Comparison of ENCODE assay signal across 17 cellular contexts in the genomic region with DNA sequence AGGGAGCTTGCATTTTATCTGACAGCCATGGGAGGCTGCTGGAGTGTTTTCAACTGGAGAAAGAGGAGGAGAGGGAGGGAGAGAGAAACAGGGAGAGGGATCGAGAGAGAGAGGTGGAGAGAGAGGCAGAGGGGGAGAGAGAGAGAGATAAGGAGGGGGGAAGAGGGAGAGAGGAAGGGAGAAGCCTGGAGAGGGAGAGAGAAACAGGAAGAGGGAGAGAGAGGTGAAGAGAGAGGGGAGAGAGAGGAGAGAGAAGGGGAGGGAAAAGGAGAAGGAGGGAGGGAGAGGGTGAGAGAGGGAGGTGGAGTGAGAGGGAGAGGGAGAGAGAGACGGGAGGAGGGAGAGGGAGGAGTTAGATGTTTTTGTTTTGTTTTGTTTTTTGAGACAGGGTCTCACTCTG. TPM values are rescaled to one million over a fixed set of nuclear protein-coding genes. Genes with fewer than 3 reads are reported as not detected.
A peak's percentile ranks its signal among the peaks of the same experiment; 100 is the strongest.
DNase-seq lines count a peak whose midpoint lies in the region; ATAC-seq and TF ChIP-seq lines count a peak whose summit lies in the region.
"Had no signal": no experiment of that assay in that cellular context is flagged by ENCODE, and none has a peak within 500 bp of the region (broad histone marks: within the 10 kb centered on the region; RNA-seq: fewer than 3 reads in every experiment).

No MANE protein-coding gene starts in this region.

- CTCF ChIA-PET in WTC11 (lab: Charles Lee): interaction anchor here (0.6 to 1.0 kb wide), 3 partner anchors 46 to 581 kb away, joined by 3 to 5 read pairs (median 3); no protein-coding TSS in a partner anchor
- CTCF ChIA-PET in RWPE1 (lab: Yijun Ruan, JAX): interaction anchor here (1.2 kb wide), 1 partner anchor 176 kb away, joined by 3 read pairs; no protein-coding TSS in a partner anchor

- peaks cover 3% of the 10 kb centered on the region; the same call in 1 of the 2 replicates for H3K4me1 Mint-ChIP-seq in WTC11
- H3K4me1 Mint-ChIP-seq: activated B cell treated with CpG ODN at 0.5 μM for 24 hours; CD8-positive, alpha-beta memory T cell; central memory CD8-positive, alpha-beta T cell had no signal

- H3K27me3 Mint-ChIP-seq in WTC11 (ENCODE audit: low read depth): peaks cover 15% of the 10 kb centered on the region

- no peaks in the 10 kb centered on the region for H3K36me3 ChIP-seq in cardiac muscle cell
- H3K36me3 ChIP-seq in left ventricle myocardium inferior: no peaks in the 10 kb centered on the region
- no peaks in the 10 kb centered on the region for H3K36me3 ChIP-seq in left lung

- H3K4me1 ChIP-seq in cardiac muscle cell (ENCODE audit: low read depth): no peaks in the 10 kb centered on the region
- no peaks in the 10 kb centered on the region for H3K4me1 ChIP-seq in left ventricle myocardium inferior
- no peaks in the 10 kb centered on the region for H3K4me1 ChIP-seq in left lung
- H3K4me1 ChIP-seq: psoas muscle had no signal

- H3K9me3 ChIP-seq in cardiac muscle cell (ENCODE audit: low read depth) (no peaks in the 10 kb centered on the region), left ventricle myocardium inferior (replicated peaks) (no peaks in the 10 kb centered on the region), left lung (no peaks in the 10 kb centered on the region)
- H3K9me3 ChIP-seq: psoas muscle had no signal

- ATAC-seq in WTC11: no peak
- peak; percentile 30 for ATAC-seq in left lung
- no peak for ATAC-seq in HG02852 (IDR thresholded peaks at IDR 0.05; ENCODE audit: unreplicated experiment)
- ATAC-seq: effector memory CD8-positive, alpha-beta T cell; psoas muscle had no signal

- DNase-seq in cardiac muscle cell (ENCODE audit: low read depth in 1 of 2, low spot score in 1 of 2): peak; percentile 21 to 52
- no peak for DNase-seq in left ventricle myocardium inferior
- no peak for DNase-seq in WTC11 (ENCODE audit: low spot score)
- no peak for DNase-seq in left lung
- DNase-seq in RWPE1 (ENCODE audit: low spot score): no peak
- no peak for DNase-seq in NCI-H446 (lab: John Stamatoyannopoulos, UW)
- DNase-seq in GDM1 (lab: John Stamatoyannopoulos, UW): no peak
- DNase-seq: activated B cell treated with CpG ODN at 0.5 μM for 24 hours; activated CD8-positive, alpha-beta memory T cell treated with anti-CD3 and anti-CD28 coated beads for 24 hours; CD8-positive, alpha-beta memory T cell; effector memory CD8-positive, alpha-beta T cell; left ventricle myocardium superior; NCI-H1930; psoas muscle; stimulated activated naive CD4-positive, alpha-beta T cell treated with Interleukin-2 at 50 U/mL for 16 hours had no signal

- H3K27ac ChIP-seq in cardiac muscle cell (no peak overlapping the region), left ventricle myocardium inferior (replicated peaks) (no peak overlapping the region), left lung (no peak overlapping the region), RWPE1 (no peak overlapping the region)
- H3K27ac ChIP-seq: psoas muscle had no signal

- no peaks in the 10 kb centered on the region for H3K27me3 ChIP-seq in cardiac muscle cell
- H3K27me3 ChIP-seq in left ventricle myocardium inferior (ENCODE audit: low read depth): peaks cover 34% of the 10 kb centered on the region
- no peaks in the 10 kb centered on the region for H3K27me3 ChIP-seq in left lung

- H3K36me3 Mint-ChIP-seq in WTC11: no peaks in the 10 kb centered on the region
- H3K36me3 Mint-ChIP-seq: CD8-positive, alpha-beta memory T cell had no signal

- no peak for TF ChIP-seq CTCF in cardiac muscle cell (IDR thresholded peaks at IDR 0.05; ENCODE audit: low read depth, low read length)
- no peak for TF ChIP-seq CTCF in left ventricle myocardium inferior (IDR thresholded peaks at IDR 0.05; ENCODE audit: borderline replicate concordance)
- no peak for TF ChIP-seq CTCF in WTC11 (IDR thresholded peaks at IDR 0.05)
- no peak for TF ChIP-seq CTCF in left lung (IDR thresholded peaks at IDR 0.05)
- TF ChIP-seq CTCF in RWPE1 (conservative IDR thresholded peaks at IDR 0.05; ENCODE audit: low read depth): no peak

- no peak overlapping the region for H3K27ac Mint-ChIP-seq in WTC11
- H3K27ac Mint-ChIP-seq: activated B cell treated with CpG ODN at 0.5 μM for 24 hours; effector memory CD8-positive, alpha-beta T cell had no signal

- intact Hi-C loops in left ventricle myocardium inferior (cut with micrococcal nuclease): no loop called here
- intact Hi-C loops in left lung (cut with DNase I): no loop called here

- H3K4me3 Mint-ChIP-seq in WTC11: peak overlapping the region; percentile 36
- H3K4me3 Mint-ChIP-seq: activated B cell treated with CpG ODN at 0.5 μM for 24 hours; CD8-positive, alpha-beta memory T cell; central memory CD8-positive, alpha-beta T cell; effector memory CD8-positive, alpha-beta T cell had no signal

- POLR2A ChIA-PET in WTC11 (lab: Charles Lee) (no interaction called here), RWPE1 (lab: Yijun Ruan, JAX; ENCODE audit: low non-redundant PET) (no interaction called here)

- H3K9me3 Mint-ChIP-seq in WTC11: no peaks in the 10 kb centered on the region
- H3K9me3 Mint-ChIP-seq: activated B cell treated with CpG ODN at 0.5 μM for 24 hours; CD8-positive, alpha-beta memory T cell; central memory CD8-positive, alpha-beta T cell; effector memory CD8-positive, alpha-beta T cell had no signal

- H3K4me3 ChIP-seq in cardiac muscle cell: no peak overlapping the region
- H3K4me3 ChIP-seq in left ventricle myocardium inferior: no peak overlapping the region
- H3K4me3 ChIP-seq in left lung: no peak overlapping the region
- H3K4me3 ChIP-seq: psoas muscle had no signal

TF ChIP-seq in WTC11, 78 proteins besides CTCF, POLR2A, EP300 and RAD21:
- no peak for TF ChIP-seq ZMAT4 (CRISPR knock-in tag; IDR thresholded peaks at IDR 0.05)
- no peak for TF ChIP-seq CREM (CRISPR knock-in tag; IDR thresholded peaks at IDR 0.05)
- no peak for TF ChIP-seq ARID4B (CRISPR knock-in tag; IDR thresholded peaks at IDR 0.05; ENCODE audit: borderline replicate concordance)
- no peak for TF ChIP-seq FOXK1 (CRISPR knock-in tag; IDR thresholded peaks at IDR 0.05)
- TF ChIP-seq ZNF416 (CRISPR knock-in tag; IDR thresholded peaks at IDR 0.05): no peak
- TF ChIP-seq ZSCAN18 (CRISPR knock-in tag; IDR thresholded peaks at IDR 0.05): no peak

RNA-seq across cellular contexts. Expression of gene DNAH10, which starts 45.6 kb away (rescaled TPM):
- total RNA-seq in cardiac muscle cell (0.77 and 1.1 TPM in 2 replicates), left ventricle myocardium inferior (not detected), WTC11 (2021) (0.07 to 0.11 TPM (median 0.09 TPM) in 3 replicates), left lung (1 to 10 TPM in 1 of 2 donors, under 1 TPM in 1; 0.79 to 4.0 TPM)
- polyA plus RNA-seq in cardiac muscle cell: 1.0 and 3.0 TPM in 2 replicates
- polyA plus RNA-seq: CD8-positive, alpha-beta memory T cell had no signal

Comparison
In these comparisons a context has a peak if more than half of its experiments do, and no peak if none do; other contexts are left out.
1. DNase-seq: peak in cardiac muscle cell (2 of 2); none in left ventricle myocardium inferior (single experiment), WTC11 (single experiment), left lung (0 of 2), RWPE1 (single experiment), NCI-H446 (0 of 2) and GDM1 (single experiment).